In genomic region chr1:180168786-180169640, GRCh38 we compare ENCODE assay signal across 8 cellular contexts. TPM values are rescaled to one million over a fixed set of nuclear protein-coding genes. Genes with fewer than 3 reads are reported as not detected.
DNase-seq lines count a peak whose midpoint lies in the region; ATAC-seq and TF ChIP-seq lines count a peak whose summit lies in the region.

No MANE protein-coding gene starts in this region.

- CTCF ChIA-PET in Panc1 (lab: Charles Lee) = interaction anchor here (0.6 to 1.0 kb wide), 3 partner anchors 10 to 289 kb away, joined by 3 to 4 read pairs (median 4); partner anchors contain the start of gene QSOX1
- CTCF ChIA-PET in MCF 10A (lab: Yijun Ruan, JAX) = interaction anchor here (0.5 to 11.0 kb wide), 29 partner anchors 12 to 1740 kb away, joined by 3 to 174 read pairs (median 3); partner anchors contain the start of gene QSOX1

- POLR2A ChIA-PET in Panc1 (lab: Charles Lee) = no interaction called here
- POLR2A ChIA-PET in MCF 10A (lab: Yijun Ruan, JAX) = interaction anchor here (0.6 to 6.9 kb wide), 7 partner anchors 13 to 272 kb away, joined by 3 to 106 read pairs (median 3); partner anchors contain the start of gene QSOX1

- peak; percentile 76 for ATAC-seq in HG03066 (IDR thresholded peaks at IDR 0.05; ENCODE audit: low read depth, unreplicated experiment)
- peak; percentile 84 for ATAC-seq in Panc1
- peak; percentile 77 to 83 for ATAC-seq in lower lobe of right lung
- no peak for ATAC-seq in HG03469 (IDR thresholded peaks at IDR 0.05; ENCODE audit: unreplicated experiment)

- DNase-seq in AG08396 (ENCODE audit: low spot score) (peak; percentile 59), Panc1 (ENCODE audit: low read depth, low spot score) (no peak), MCF 10A (ENCODE audit: unreplicated experiment) (peak; percentile 69), lower lobe of right lung (peak; percentile 58), GM19238 (ENCODE audit: insufficient read length, low spot score) (no peak)

- no peak overlapping the region for H3K4me3 ChIP-seq in Panc1 (ENCODE audit: low read depth in 2 of 2, low read length in 2 of 2)
- H3K4me3 ChIP-seq in lower lobe of right lung = no peak overlapping the region

- BruUV-seq in Panc1 (replicated peaks; lab: Mats Ljungman, UMichigan) (TSS peak; percentile 29), MCF 10A (replicated peaks; lab: Mats Ljungman, UMichigan) (no TSS peak)

- H3K36me3 ChIP-seq in Panc1 (ENCODE audit: control insufficient read depth, insufficient read depth, low read length) = no peaks in the 10 kb centered on the region
- H3K36me3 ChIP-seq in lower lobe of right lung = peaks cover 28% of the 10 kb centered on the region

- H3K4me1 ChIP-seq in Panc1 (ENCODE audit: control insufficient read depth, insufficient read depth, low read length) = peaks cover 4% of the 10 kb centered on the region; the same call in 1 of the 2 replicates
- H3K4me1 ChIP-seq in lower lobe of right lung = peaks cover 71% of the 10 kb centered on the region

- no peak overlapping the region for H3K27ac ChIP-seq in Panc1 (ENCODE audit: low read length)
- peak overlapping the region; percentile 67 for H3K27ac ChIP-seq in lower lobe of right lung

- H3K9me3 ChIP-seq in Panc1 (ENCODE audit: control insufficient read depth, insufficient read depth, low read depth, low read length) (no peaks in the 10 kb centered on the region), lower lobe of right lung (no peaks in the 10 kb centered on the region)

- intact Hi-C loops in Panc1 (cut with micrococcal nuclease; ENCODE audit: unreplicated experiment) (no loop called here), MCF 10A (cut with micrococcal nuclease) (loop anchor here (1.0 to 5.0 kb wide), 6 partner anchors 14 to 302 kb away; partner anchors contain the start of gene TOR1AIP1), lower lobe of right lung (cut with DNase I) (no loop called here)

- H3K27me3 Mint-ChIP-seq in MCF 10A (ENCODE audit: insufficient read depth, unreplicated experiment) = no peaks in the 10 kb centered on the region

- H3K27me3 ChIP-seq in Panc1 (ENCODE audit: control insufficient read depth, insufficient read depth, low read length) (no peaks in the 10 kb centered on the region), lower lobe of right lung (ENCODE audit: low read depth) (no peaks in the 10 kb centered on the region)

- H3K9me3 Mint-ChIP-seq in MCF 10A (ENCODE audit: unreplicated experiment) = no peaks in the 10 kb centered on the region

- H3K4me1 Mint-ChIP-seq in MCF 10A (ENCODE audit: insufficient read depth, unreplicated experiment) = peaks cover 29% of the 10 kb centered on the region

- in situ Hi-C loops in Panc1 (cut with HindIII; ENCODE audit: low pct_unique_long_range_greater_than_20kb, low sequenced_read_pairs) = no loop called here

- H3K36me3 Mint-ChIP-seq in MCF 10A (ENCODE audit: insufficient read depth, unreplicated experiment) = peaks cover 11% of the 10 kb centered on the region

- peak overlapping the region; percentile 77 for H3K27ac Mint-ChIP-seq in MCF 10A (ENCODE audit: low read depth, unreplicated experiment)

- TF ChIP-seq CTCF in GM12872 (IDR thresholded peaks at IDR 0.05; ENCODE audit: insufficient read depth, low read depth, low read length) (peak; percentile 84), Panc1 (IDR thresholded peaks at IDR 0.05) (peak; percentile 81), MCF 10A (IDR thresholded peaks at IDR 0.05; ENCODE audit: unreplicated experiment) (peak; percentile 47), lower lobe of right lung (IDR thresholded peaks at IDR 0.05) (peak; percentile 48)

- H3K4me3 Mint-ChIP-seq in MCF 10A (ENCODE audit: unreplicated experiment) = no peak overlapping the region

RNA-seq across cellular contexts. Expression of gene QSOX1, which starts 14.3 kb away (rescaled TPM):
- total RNA-seq in Panc1 (2021; ENCODE audit: unreplicated experiment) (152 TPM), MCF 10A (2022) (309 and 464 TPM in 2 replicates), lower lobe of right lung (241 TPM)
- polyA plus RNA-seq in Panc1 (2012; ENCODE audit: insufficient read length) = 170 TPM

Comparison
In these comparisons a context has a peak if more than half of its experiments do, and no peak if none do; other contexts are left out.
1. DNase-seq: peak in AG08396 (single experiment), MCF 10A (single experiment) and lower lobe of right lung (single experiment); none in Panc1 (single experiment) and GM19238 (single experiment).
2. Peak in every context shown above with its lines, with median percentiles within 50 percentile points of each other: CTCF ChIP-seq.